6 cellular contexts compared by ENCODE assay signal in genomic region chr22:23786261-23786710, GRCh38. TPM values are rescaled to one million over a fixed set of nuclear protein-coding genes. Genes with fewer than 3 reads are reported as not detected.
DNase-seq lines count a peak whose midpoint lies in the region; ATAC-seq and TF ChIP-seq lines count a peak whose summit lies in the region.

No MANE protein-coding gene starts in this region.

- TF ChIP-seq CTCF in AG10803 (conservative IDR thresholded peaks at IDR 0.05; ENCODE audit: low read length), result no peak
- TF ChIP-seq CTCF in WI38 (IDR thresholded peaks at IDR 0.05; ENCODE audit: low read depth, low read length), result no peak

- DNase-seq in AG10803 (ENCODE audit: low read depth), result peak; percentile 22
- DNase-seq in left lobe of liver (ENCODE audit: low spot score), result peak; percentile 74
- DNase-seq in glomerular visceral epithelial cell (ENCODE audit: extremely low spot score), result no peak
- no peak for DNase-seq in NCI-H1930 (lab: John Stamatoyannopoulos, UW)

- ATAC-seq in left lobe of liver (peak; percentile 57), GM19463 (IDR thresholded peaks at IDR 0.05; ENCODE audit: unreplicated experiment) (no peak)

- peak overlapping the region; percentile 54 for H3K4me3 ChIP-seq in AG10803 (ENCODE audit: low read length)
- peak overlapping the region; percentile 77 for H3K4me3 ChIP-seq in WI38 (ENCODE audit: low read depth, low read length)

RNA-seq across cellular contexts. Expression of gene SMARCB1, which starts 0.5 kb away (rescaled TPM):
- total RNA-seq in left lobe of liver, result 25.7 TPM

RNA-seq across cellular contexts. Expression of gene MMP11, which starts 13.6 kb away (rescaled TPM):
- 0.38 TPM for total RNA-seq in left lobe of liver

RNA-seq across cellular contexts. Expression of gene CHCHD10, which starts 18.5 kb away (rescaled TPM):
- total RNA-seq in left lobe of liver, result 320 TPM

RNA-seq across cellular contexts. Expression of gene C22orf15, which starts 23.5 kb away (rescaled TPM):
- not detected for total RNA-seq in left lobe of liver

RNA-seq across cellular contexts. Expression of gene VPREB3, which starts 32.1 kb away (rescaled TPM):
- total RNA-seq in left lobe of liver, result 0.40 TPM

Comparison
In these comparisons a context has a peak if more than half of its experiments do, and no peak if none do; other contexts are left out.
1. DNase-seq: peak in AG10803 (single experiment) and left lobe of liver (single experiment); none in glomerular visceral epithelial cell (single experiment) and NCI-H1930 (0 of 2).